ENCODE assay signal across 15 cellular contexts in genomic region chr5:132987531-132988408, GRCh38. TPM values are rescaled to one million over a fixed set of nuclear protein-coding genes. Genes with fewer than 3 reads are reported as not detected.
A peak's percentile ranks its signal among the peaks of the same experiment; 100 is the strongest.
DNase-seq lines count a peak whose midpoint lies in the region; ATAC-seq and TF ChIP-seq lines count a peak whose summit lies in the region.
"Had no signal": no experiment of that assay in that cellular context is flagged by ENCODE, and none has a peak within 500 bp of the region (broad histone marks: within the 10 kb centered on the region; RNA-seq: fewer than 3 reads in every experiment).

No MANE protein-coding gene starts in this region.

- H3K79me2 ChIP-seq in smooth muscle cell (ENCODE audit: low read depth): no peaks in the 10 kb centered on the region

- peak overlapping the region; percentile 48 for H2AFZ ChIP-seq in smooth muscle cell (ENCODE audit: low read depth)
- H2AFZ ChIP-seq: GM23248 had no signal

- no peaks in the 10 kb centered on the region for H4K20me1 ChIP-seq in smooth muscle cell (ENCODE audit: low read depth)

- H3K4me3 ChIP-seq in GM08714 (ENCODE audit: low read length): peak overlapping the region; percentile 18; the same call in 1 of the 2 replicates
- H3K4me3 ChIP-seq in MG63: peak overlapping the region; percentile 33
- H3K4me3 ChIP-seq in iPS-15b (ENCODE audit: low read depth, low read length): peak overlapping the region; percentile 6
- H3K4me3 ChIP-seq in smooth muscle cell: peak overlapping the region; percentile 25
- H3K4me3 ChIP-seq: GM23248, SK-N-MC had no signal

- no peaks in the 10 kb centered on the region for H3F3A ChIP-seq in smooth muscle cell (ENCODE audit: low read depth)

- H3K27ac ChIP-seq in smooth muscle cell (ENCODE audit: low read depth) (no peak overlapping the region), caudate nucleus (ENCODE audit: low read depth, low read length) (no peak overlapping the region)
- H3K27ac ChIP-seq: GM23248, SK-N-MC had no signal

- H3K9me3 ChIP-seq in MG63 (no peaks in the 10 kb centered on the region), iPS-15b (ENCODE audit: control insufficient read depth, insufficient read depth, low read length) (no peaks in the 10 kb centered on the region), smooth muscle cell (replicated peaks; ENCODE audit: low read depth) (no peaks in the 10 kb centered on the region)

- 85% methylated on average over 28 of the region's 28 CpGs for WGBS in smooth muscle cell (ENCODE audit: low lambda C conversion rate)

- no peak for TF ChIP-seq CTCF in smooth muscle cell (IDR thresholded peaks at IDR 0.05; ENCODE audit: borderline replicate concordance, insufficient read depth, poor library complexity, severe bottlenecking)

- H3K9ac ChIP-seq in iPS-15b (ENCODE audit: low read depth, low read length) (no peak overlapping the region), smooth muscle cell (ENCODE audit: low read depth) (no peak overlapping the region)
- H3K9ac ChIP-seq: GM23248 had no signal

- no peaks in the 10 kb centered on the region for H3K27me3 ChIP-seq in MG63
- H3K27me3 ChIP-seq in iPS-15b (ENCODE audit: control insufficient read depth, insufficient read depth, low read length): no peaks in the 10 kb centered on the region
- H3K27me3 ChIP-seq in smooth muscle cell (ENCODE audit: low read depth): no peaks in the 10 kb centered on the region

- no peaks in the 10 kb centered on the region for H3K4me1 ChIP-seq in iPS-15b (ENCODE audit: control insufficient read depth, insufficient read depth, low read length)
- H3K4me1 ChIP-seq in smooth muscle cell (ENCODE audit: low read depth): no peaks in the 10 kb centered on the region

- H3K4me2 ChIP-seq in smooth muscle cell: peak overlapping the region; percentile 16

- H3K36me3 ChIP-seq in MG63: no peaks in the 10 kb centered on the region
- H3K36me3 ChIP-seq in iPS-15b (ENCODE audit: control insufficient read depth, insufficient read depth, low read length): no peaks in the 10 kb centered on the region
- H3K36me3 ChIP-seq in smooth muscle cell (ENCODE audit: low read depth): no peaks in the 10 kb centered on the region

- DNase-seq in MG63: no peak
- DNase-seq in smooth muscle cell (lab: John Stamatoyannopoulos, UW; ENCODE audit: unreplicated experiment): no peak
- no peak for DNase-seq in HUDEP-2 (lab: John Stamatoyannopoulos, UW; ENCODE audit: unreplicated experiment in 76 of 76)
- DNase-seq in caudate nucleus (lab: John Stamatoyannopoulos, UW): no peak
- no peak for DNase-seq in HT-29 (ENCODE audit: low spot score)
- DNase-seq: Calu3; CD4-positive, CD25-positive, alpha-beta regulatory T cell; GM23248; NCI-H1048; NCI-H1694; NCI-H774 had no signal

- no peak for ATAC-seq in GM21717 (IDR thresholded peaks at IDR 0.05; ENCODE audit: unreplicated experiment)

RNA-seq across cellular contexts. Expression of gene AFF4, which starts 24.3 kb away (rescaled TPM):
- total RNA-seq in MG63 (2014; rRNA removed; shearing (Covaris generic); ENCODE audit: low replicate concordance): 18.3 and 26.9 TPM in 2 replicates
- total RNA-seq in smooth muscle cell: 137 TPM in 2 replicates
- polyA plus RNA-seq in smooth muscle cell: 27.8 and 43.4 TPM in 2 replicates
- 11.5 and 16.0 TPM in 2 replicates for total RNA-seq in HT-29 (2014; rRNA removed; shearing (Covaris generic))

RNA-seq across cellular contexts. Expression of gene ZCCHC10, which starts 38.6 kb away (rescaled TPM):
- 20.5 and 32.5 TPM in 2 replicates for total RNA-seq in MG63 (2014; rRNA removed; shearing (Covaris generic); ENCODE audit: low replicate concordance)
- total RNA-seq in smooth muscle cell: 33.0 and 33.4 TPM in 2 replicates
- 28.4 and 41.0 TPM in 2 replicates for polyA plus RNA-seq in smooth muscle cell
- 8.5 and 22.9 TPM in 2 replicates for total RNA-seq in HT-29 (2014; rRNA removed; shearing (Covaris generic))
